11 cellular contexts compared by ENCODE assay signal in genomic region chr19:38303517-38304351, GRCh38. TPM values are rescaled to one million over a fixed set of nuclear protein-coding genes. Genes with fewer than 3 reads are reported as not detected.
A peak's percentile ranks its signal among the peaks of the same experiment; 100 is the strongest.
DNase-seq lines count a peak whose midpoint lies in the region; ATAC-seq and TF ChIP-seq lines count a peak whose summit lies in the region.
"Had no signal": no experiment of that assay in that cellular context is flagged by ENCODE, and none has a peak within 500 bp of the region (broad histone marks: within the 10 kb centered on the region; RNA-seq: fewer than 3 reads in every experiment).

Gene C19orf33 (plus strand): TSS chr19:38304251. CDS start chr19:38304262, 11 bp downstream.

- H3K9me3 ChIP-seq in HCT116 (ENCODE audit: control insufficient read depth in 1 of 2, insufficient read depth in 1 of 2, low read depth in 1 of 2, low read length in 2 of 2) (no peaks in the 10 kb centered on the region), WERI-Rb-1 (ENCODE audit: severe bottlenecking) (no peaks in the 10 kb centered on the region), iPS DF 6.9 (ENCODE audit: control insufficient read depth, insufficient read depth, low read length) (no peaks in the 10 kb centered on the region)

- peak; percentile 67 for ATAC-seq in HCT116
- no peak for ATAC-seq in GM19455 (IDR thresholded peaks at IDR 0.05; ENCODE audit: unreplicated experiment)
- ATAC-seq in GM21786 (IDR thresholded peaks at IDR 0.05; ENCODE audit: unreplicated experiment): no peak

- CTCF ChIA-PET in HCT116 (lab: Charles Lee): interaction anchor here (1.4 to 1.7 kb wide), 2 partner anchors 32 to 59 kb away, joined by 4 read pairs; partner anchors contain the start of gene CATSPERG

- peaks cover 22% of the 10 kb centered on the region for H3K79me2 ChIP-seq in HCT116 (ENCODE audit: insufficient read depth, low read length)

- no peak within 1 kb of the TSS for H2AFZ ChIP-seq in HCT116 (ENCODE audit: low read depth, low read length, poor library complexity, severe bottlenecking)

- BruUV-seq in HCT116 (replicated peaks; lab: Mats Ljungman, UMichigan): TSS peak; percentile 79

- H3K36me3 ChIP-seq in HCT116 (ENCODE audit: control insufficient read depth in 1 of 2, insufficient read depth in 2 of 2, low read length in 2 of 2): peaks cover 10% of the 10 kb centered on the region in 2 experiments; a peak in 3 of 4 replicates
- peaks cover 16% of the 10 kb centered on the region for H3K36me3 ChIP-seq in WERI-Rb-1
- H3K36me3 ChIP-seq in iPS DF 6.9 (ENCODE audit: control insufficient read depth, insufficient read depth, low read length): peaks cover 5% of the 10 kb centered on the region
- H3K36me3 ChIP-seq in rectal smooth muscle tissue (ENCODE audit: control insufficient read depth, insufficient read depth, low read length): peaks cover 15% of the 10 kb centered on the region

- H3K27me3 ChIP-seq in HCT116 (ENCODE audit: insufficient read depth, low read length) (no peaks in the 10 kb centered on the region), WERI-Rb-1 (ENCODE audit: insufficient read depth, low read depth, severe bottlenecking) (no peaks in the 10 kb centered on the region), iPS DF 6.9 (ENCODE audit: control insufficient read depth, insufficient read depth, low read length) (no peaks in the 10 kb centered on the region), rectal smooth muscle tissue (ENCODE audit: control insufficient read depth, insufficient read depth, low read length) (no peaks in the 10 kb centered on the region)

- POLR2A ChIA-PET in HCT116 (lab: Charles Lee): interaction anchor here (0.7 to 2.8 kb wide), 11 partner anchors 14 to 546 kb away, joined by 3 to 19 read pairs (median 6); partner anchors contain the start of genes GGN, KCNK6, PSMD8 and SPINT2

- RAD21 ChIA-PET in HCT116 (lab: Charles Lee; ENCODE audit: low non-redundant PET in 1 of 2, low total read pairs in 2 of 2, uncharacterized antibody in 2 of 2, unreplicated experiment in 2 of 2): interaction anchor here (0.6 to 2.0 kb wide), 2 partner anchors 60 to 178 kb away, joined by 3 to 8 read pairs; no protein-coding TSS in a partner anchor

- peak within 1 kb of the TSS; percentile 100 for H3K9ac ChIP-seq in HCT116 (ENCODE audit: low read length)
- peak within 1 kb of the TSS; percentile 56 for H3K9ac ChIP-seq in rectal smooth muscle tissue (ENCODE audit: low read length)

- H3K9me2 ChIP-seq in HCT116 (ENCODE audit: insufficient read depth): no peaks in the 10 kb centered on the region

- H3K4me3 ChIP-seq in HCT116 (replicated peaks in 1 of 2; ENCODE audit: low read depth in 1 of 2, low read length in 2 of 2) (peak within 1 kb of the TSS; percentile 91 to 98), WERI-Rb-1 (ENCODE audit: low read depth, low read length) (no peak within 1 kb of the TSS), iPS DF 6.9 (ENCODE audit: low read length) (peak within 1 kb of the TSS; percentile 36; the same call in 1 of the 2 replicates), rectal smooth muscle tissue (ENCODE audit: low read length) (peak within 1 kb of the TSS; percentile 44)

- TF ChIP-seq CTCF in HCT116 (IDR thresholded peaks at IDR 0.05 in 2 of 3, conservative IDR thresholded peaks at IDR 0.05 in 1 of 3; ENCODE audit: borderline replicate concordance in 1 of 3, insufficient read depth in 1 of 3, low read depth in 2 of 3, low read length in 2 of 3) (no peak), WERI-Rb-1 (IDR thresholded peaks at IDR 0.05; ENCODE audit: low read depth, low read length) (no peak)

- DNase-seq in HCT116 (ENCODE audit: low read depth, low spot score): peak; percentile 84
- no peak for DNase-seq in WERI-Rb-1
- DNase-seq in iPS DF 6.9 (ENCODE audit: low read depth, low spot score): no peak
- DNase-seq in dedifferentiated amniotic fluid mesenchymal stem cell (ENCODE audit: extremely low spot score): no peak
- DNase-seq in NCI-H146 treated with DMSO at 0.1 percent for 48 hours (lab: John Stamatoyannopoulos, UW; ENCODE audit: unreplicated experiment): no peak
- DNase-seq: DMS79, NCI-H1436, T-helper 1 cell had no signal

- TF ChIP-seq RAD21 in HCT116 (IDR thresholded peaks at IDR 0.05; ENCODE audit: low read depth): no peak

- H3K4me1 ChIP-seq in HCT116 (ENCODE audit: control insufficient read depth in 1 of 2, insufficient read depth in 2 of 2, low read length in 2 of 2): peaks cover 48 to 63% of the 10 kb centered on the region in 2 experiments
- peaks cover 2% of the 10 kb centered on the region; the same call in 1 of the 2 replicates for H3K4me1 ChIP-seq in iPS DF 6.9 (ENCODE audit: control insufficient read depth, insufficient read depth, low read length)
- no peaks in the 10 kb centered on the region for H3K4me1 ChIP-seq in rectal smooth muscle tissue (ENCODE audit: control insufficient read depth, insufficient read depth, low read length)

- H3K27ac ChIP-seq in HCT116 (ENCODE audit: low read depth, low read length) (peak within 1 kb of the TSS; percentile 98), WERI-Rb-1 (peak within 1 kb of the TSS; percentile 22), iPS DF 6.9 (ENCODE audit: low read length) (no peak within 1 kb of the TSS), rectal smooth muscle tissue (ENCODE audit: low read depth, low read length) (peak within 1 kb of the TSS; percentile 14)

- TF ChIP-seq POLR2A in HCT116 (IDR thresholded peaks at IDR 0.05; ENCODE audit: borderline replicate concordance, extremely low read depth, insufficient read depth, insufficient read length): no peak

- peak within 1 kb of the TSS; percentile 99 for H3K4me2 ChIP-seq in HCT116 (ENCODE audit: low read length)

- no CpG with 5 or more reads among the region's 28 CpGs for WGBS in iPS DF 6.9 (ENCODE audit: insufficient coverage, insufficient read length)

- no peaks in the 10 kb centered on the region for H4K20me1 ChIP-seq in HCT116 (ENCODE audit: insufficient read depth)

- intact Hi-C loops in HCT116 (cut with micrococcal nuclease): loop anchor here (1.0 kb wide), 1 partner anchor 39 kb away; the partner anchor contains the start of gene SPINT2

TF ChIP-seq in HCT116, 20 proteins besides CTCF, POLR2A, EP300 and RAD21:
- TF ChIP-seq EZH2 (IDR thresholded peaks at IDR 0.05): no peak
- TF ChIP-seq JUND (IDR thresholded peaks at IDR 0.05): peak; percentile 60
- peak; percentile 86 for TF ChIP-seq POLR2AphosphoS5 (IDR thresholded peaks at IDR 0.05; ENCODE audit: low read depth, low read length)
- peak; percentile 59; the same call in 1 of the 2 replicates for TF ChIP-seq FOSL1 (IDR thresholded peaks at IDR 0.05; ENCODE audit: low read depth)
- TF ChIP-seq YY1 (IDR thresholded peaks at IDR 0.05; ENCODE audit: extremely low read depth, insufficient replicate concordance, low read depth, low read length): no peak
- TF ChIP-seq SP1 (IDR thresholded peaks at IDR 0.05; ENCODE audit: low read depth): peak; percentile 79
- TF ChIP-seq TCF7L2 (IDR thresholded peaks at IDR 0.05; ENCODE audit: borderline replicate concordance, extremely low read depth, insufficient read depth, insufficient read length): no peak
- TF ChIP-seq SIN3A (IDR thresholded peaks at IDR 0.05; ENCODE audit: low read depth): peak; percentile 33

RNA-seq across cellular contexts. Expression of gene C19orf33, which starts in this region (rescaled TPM):
- total RNA-seq in HCT116 (2021; ENCODE audit: unreplicated experiment): 135 TPM
- polyA plus RNA-seq in HCT116 (2012): 383 and 389 TPM in 2 replicates
